ENCODE assay signal across 8 cellular contexts in the genomic region with DNA sequence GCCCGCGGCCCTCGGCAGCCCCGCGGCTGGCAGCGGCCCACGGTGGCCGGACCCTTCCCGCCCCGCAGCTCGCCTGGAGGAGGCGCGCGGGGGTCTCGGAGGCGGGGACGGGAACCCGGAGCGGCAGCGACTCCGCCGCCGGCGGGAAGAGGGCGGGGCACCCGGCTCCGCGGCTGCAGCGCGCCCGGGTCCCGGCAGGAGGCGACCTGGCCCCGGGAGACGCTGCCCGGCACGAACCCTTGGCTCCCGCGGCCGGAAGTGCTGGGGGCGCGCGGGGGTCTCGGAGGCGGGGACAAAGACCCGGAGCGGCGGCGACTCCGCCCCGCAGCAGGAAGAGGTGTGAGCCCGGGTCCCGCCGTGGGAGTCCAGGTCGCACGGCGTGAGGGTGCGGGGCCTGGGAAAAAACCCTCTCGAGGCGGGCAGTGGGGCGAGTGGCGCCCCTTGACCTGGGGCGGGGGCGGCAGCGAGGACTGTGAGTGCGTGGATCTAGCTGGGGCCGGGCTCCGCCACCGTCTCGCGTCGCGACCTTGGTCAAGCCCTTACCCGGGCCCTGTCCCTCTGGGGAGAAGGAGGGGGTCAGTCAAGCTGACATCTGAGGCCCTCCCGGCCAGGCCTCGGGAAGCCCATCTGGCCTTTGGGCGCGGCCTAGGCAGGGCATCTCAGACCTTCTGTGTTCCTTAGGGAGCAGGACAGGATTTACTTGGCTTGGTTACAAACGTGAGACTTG. TPM values are rescaled to one million over a fixed set of nuclear protein-coding genes. Genes with fewer than 3 reads are reported as not detected.
DNase-seq lines count a peak whose midpoint lies in the region; ATAC-seq and TF ChIP-seq lines count a peak whose summit lies in the region.

A gene (minus strand): TSS at position 151 of the 727 bp plus-strand sequence. CDS start 230 bp downstream, outside the sequence.

- H4K20me1 ChIP-seq in fibroblast of lung (ENCODE audit: control insufficient read depth, extremely low read depth, insufficient read depth, low read length): no peaks in the 10 kb centered on the region

- H3K36me3 Mint-ChIP-seq in CD8-positive, alpha-beta T cell: no peaks in the 10 kb centered on the region
- no peaks in the 10 kb centered on the region for H3K36me3 Mint-ChIP-seq in activated T-helper 1 cell treated with anti-CD3 and anti-CD28 coated beads, Interleukin-12 subunit alpha, Interleukin-12 subunit beta, Interleukin-2, Interleukin-4 antibody, amounts not matched to agents 30 ng/mL and 10 ng/mL and 1 ng/mL, durations not matched to agents 14 hours and 24 hours and 36 hours (ENCODE audit: low read depth)
- H3K36me3 Mint-ChIP-seq in naive thymus-derived CD4-positive, alpha-beta T cell: peaks cover 0 to 4% (median 0%) of the 10 kb centered on the region in 5 donors
- H3K36me3 Mint-ChIP-seq in stimulated activated naive B cell treated with anti-CD40 and anti-IgM and Interleukin-4, amounts not matched to agents 10 μg/mL and 1 μg/mL and 100 μg/mL, for 72 hours: no peaks in the 10 kb centered on the region

- intact Hi-C loops in CD8-positive, alpha-beta T cell (cut with DNase I, micrococcal nuclease): loop anchor here (1.0 to 5.0 kb wide), 9 partner anchors 18 to 306 kb away; a partner anchor contains a TSS
- intact Hi-C loops in activated T-helper 1 cell treated with anti-CD3 and anti-CD28 coated beads, Interleukin-12 subunit alpha, Interleukin-12 subunit beta, Interleukin-2, Interleukin-4 antibody, amounts not matched to agents 30 ng/mL and 10 ng/mL and 1 ng/mL, durations not matched to agents 14 hours and 24 hours and 36 hours (cut with micrococcal nuclease): loop anchor here (1.0 to 5.0 kb wide), 5 partner anchors 18 to 110 kb away; a partner anchor contains a TSS
- intact Hi-C loops in naive thymus-derived CD4-positive, alpha-beta T cell (cut with micrococcal nuclease): loop anchor here (1.0 to 5.0 kb wide), 8 partner anchors 18 to 111 kb away; a partner anchor contains a TSS

- peak; percentile 47 to 86 (median 73) for DNase-seq in CD8-positive, alpha-beta T cell
- DNase-seq in HT1080 (ENCODE audit: low read depth) (peak; percentile 36), fibroblast of lung (ENCODE audit: low read depth in 2 of 2) (peak; percentile 42 to 63)
- DNase-seq in activated T-helper 1 cell treated with anti-CD3 and anti-CD28 coated beads, Interleukin-12 subunit alpha, Interleukin-12 subunit beta, Interleukin-2, Interleukin-4 antibody, amounts not matched to agents 30 ng/mL and 10 ng/mL and 1 ng/mL, durations not matched to agents 14 hours and 24 hours and 36 hours (ENCODE audit: low spot score): peak; percentile 82
- DNase-seq in naive thymus-derived CD4-positive, alpha-beta T cell: peak; percentile 67 to 90 (median 78)
- peak; percentile 74 for DNase-seq in stimulated activated naive B cell treated with anti-CD40 and anti-IgM and Interleukin-4, amounts not matched to agents 10 μg/mL and 1 μg/mL and 100 μg/mL, for 72 hours

- POLR2A ChIA-PET in CD8-positive, alpha-beta T cell (lab: Charles Lee): interaction anchor here (0.7 to 2.4 kb wide), 5 partner anchors 17 to 134 kb away, joined by 3 to 23 read pairs (median 7); a partner anchor contains a TSS
- POLR2A ChIA-PET in naive thymus-derived CD4-positive, alpha-beta T cell (lab: Charles Lee): interaction anchor here (0.7 to 2.3 kb wide), 7 partner anchors 15 to 168 kb away, joined by 3 to 9 read pairs (median 5); a partner anchor contains a TSS

- no peaks in the 10 kb centered on the region for H3K9me3 Mint-ChIP-seq in CD8-positive, alpha-beta T cell
- no peaks in the 10 kb centered on the region for H3K9me3 Mint-ChIP-seq in activated T-helper 1 cell treated with anti-CD3 and anti-CD28 coated beads, Interleukin-12 subunit alpha, Interleukin-12 subunit beta, Interleukin-2, Interleukin-4 antibody, amounts not matched to agents 30 ng/mL and 10 ng/mL and 1 ng/mL, durations not matched to agents 14 hours and 24 hours and 36 hours
- H3K9me3 Mint-ChIP-seq in naive thymus-derived CD4-positive, alpha-beta T cell: peaks cover 0 to 2% (median 0%) of the 10 kb centered on the region in 11 donors
- no peaks in the 10 kb centered on the region for H3K9me3 Mint-ChIP-seq in stimulated activated naive B cell treated with anti-CD40 and anti-IgM and Interleukin-4, amounts not matched to agents 10 μg/mL and 1 μg/mL and 100 μg/mL, for 72 hours

- H3K27ac Mint-ChIP-seq in CD8-positive, alpha-beta T cell: peak within 1 kb of the TSS; percentile 87
- H3K27ac Mint-ChIP-seq in activated T-helper 1 cell treated with anti-CD3 and anti-CD28 coated beads, Interleukin-12 subunit alpha, Interleukin-12 subunit beta, Interleukin-2, Interleukin-4 antibody, amounts not matched to agents 30 ng/mL and 10 ng/mL and 1 ng/mL, durations not matched to agents 14 hours and 24 hours and 36 hours: peak within 1 kb of the TSS; percentile 57
- H3K27ac Mint-ChIP-seq in naive thymus-derived CD4-positive, alpha-beta T cell: peak within 1 kb of the TSS; percentile 68 to 93 (median 89)
- H3K27ac Mint-ChIP-seq in stimulated activated naive B cell treated with anti-CD40 and anti-IgM and Interleukin-4, amounts not matched to agents 10 μg/mL and 1 μg/mL and 100 μg/mL, for 72 hours: peak within 1 kb of the TSS; percentile 87

- peak within 1 kb of the TSS; percentile 82 for H3K4me3 Mint-ChIP-seq in CD8-positive, alpha-beta T cell
- peak within 1 kb of the TSS; percentile 84 for H3K4me3 Mint-ChIP-seq in activated T-helper 1 cell treated with anti-CD3 and anti-CD28 coated beads, Interleukin-12 subunit alpha, Interleukin-12 subunit beta, Interleukin-2, Interleukin-4 antibody, amounts not matched to agents 30 ng/mL and 10 ng/mL and 1 ng/mL, durations not matched to agents 14 hours and 24 hours and 36 hours
- peak within 1 kb of the TSS; percentile 80 to 89 (median 84) for H3K4me3 Mint-ChIP-seq in naive thymus-derived CD4-positive, alpha-beta T cell
- H3K4me3 Mint-ChIP-seq in stimulated activated naive B cell treated with anti-CD40 and anti-IgM and Interleukin-4, amounts not matched to agents 10 μg/mL and 1 μg/mL and 100 μg/mL, for 72 hours: peak within 1 kb of the TSS; percentile 84 to 88

- no peaks in the 10 kb centered on the region for H3K79me2 ChIP-seq in fibroblast of lung (ENCODE audit: control insufficient read depth, insufficient read depth, low read length)

- TF ChIP-seq CTCF in CD8-positive, alpha-beta T cell (IDR thresholded peaks at IDR 0.05): peak; percentile 75
- peak; percentile 18 to 50 for TF ChIP-seq CTCF in fibroblast of lung (conservative IDR thresholded peaks at IDR 0.05 in 1 of 2, IDR thresholded peaks at IDR 0.05 in 1 of 2; ENCODE audit: low read depth in 1 of 2, low read length in 2 of 2)

- CTCF ChIA-PET in CD8-positive, alpha-beta T cell (lab: Charles Lee): interaction anchor here (0.7 to 8.1 kb wide), 26 partner anchors 8 to 172 kb away, joined by 3 to 114 read pairs (median 4); no protein-coding TSS in a partner anchor
- CTCF ChIA-PET in naive thymus-derived CD4-positive, alpha-beta T cell (lab: Charles Lee): interaction anchor here (0.7 to 4.9 kb wide), 10 partner anchors 13 to 274 kb away, joined by 3 to 38 read pairs (median 5); no protein-coding TSS in a partner anchor

- peak within 1 kb of the TSS; percentile 64 for H3K4me2 ChIP-seq in fibroblast of lung (ENCODE audit: extremely low read depth, insufficient read depth, low read length)

- H3K27me3 Mint-ChIP-seq in CD8-positive, alpha-beta T cell (ENCODE audit: low read depth): no peaks in the 10 kb centered on the region
- H3K27me3 Mint-ChIP-seq in activated T-helper 1 cell treated with anti-CD3 and anti-CD28 coated beads, Interleukin-12 subunit alpha, Interleukin-12 subunit beta, Interleukin-2, Interleukin-4 antibody, amounts not matched to agents 30 ng/mL and 10 ng/mL and 1 ng/mL, durations not matched to agents 14 hours and 24 hours and 36 hours (ENCODE audit: insufficient read depth): peaks cover 11% of the 10 kb centered on the region
- peaks cover 0 to 2% (median 0%) of the 10 kb centered on the region in 5 donors for H3K27me3 Mint-ChIP-seq in naive thymus-derived CD4-positive, alpha-beta T cell
- H3K27me3 Mint-ChIP-seq in stimulated activated naive B cell treated with anti-CD40 and anti-IgM and Interleukin-4, amounts not matched to agents 10 μg/mL and 1 μg/mL and 100 μg/mL, for 72 hours: no peaks in the 10 kb centered on the region

- H3K27me3 ChIP-seq in CD8-positive, alpha-beta T cell (ENCODE audit: insufficient read depth, low read length): no peaks in the 10 kb centered on the region
- peaks cover 7% of the 10 kb centered on the region for H3K27me3 ChIP-seq in fibroblast of lung (ENCODE audit: control insufficient read depth, insufficient read depth, low read length)
- H3K27me3 ChIP-seq in naive thymus-derived CD4-positive, alpha-beta T cell (ENCODE audit: control insufficient read depth in 2 of 2, insufficient read depth in 2 of 2, low read length in 2 of 2): no peaks in the 10 kb centered on the region

- peaks cover 15% of the 10 kb centered on the region for H3K4me1 ChIP-seq in CD8-positive, alpha-beta T cell (ENCODE audit: insufficient read depth, low read length)
- H3K4me1 ChIP-seq in fibroblast of lung (ENCODE audit: control insufficient read depth, extremely low read depth, insufficient read depth, low read length): no peaks in the 10 kb centered on the region
- peaks cover 10 to 11% of the 10 kb centered on the region in 2 donors for H3K4me1 ChIP-seq in naive thymus-derived CD4-positive, alpha-beta T cell (ENCODE audit: control insufficient read depth in 2 of 2, insufficient read depth in 2 of 2, low read length in 2 of 2)

- peaks cover 26% of the 10 kb centered on the region for H3K4me1 Mint-ChIP-seq in CD8-positive, alpha-beta T cell (ENCODE audit: low read depth)
- peaks cover 22% of the 10 kb centered on the region for H3K4me1 Mint-ChIP-seq in activated T-helper 1 cell treated with anti-CD3 and anti-CD28 coated beads, Interleukin-12 subunit alpha, Interleukin-12 subunit beta, Interleukin-2, Interleukin-4 antibody, amounts not matched to agents 30 ng/mL and 10 ng/mL and 1 ng/mL, durations not matched to agents 14 hours and 24 hours and 36 hours (ENCODE audit: low read depth)
- H3K4me1 Mint-ChIP-seq in naive thymus-derived CD4-positive, alpha-beta T cell: peaks cover 10 to 37% (median 21%) of the 10 kb centered on the region in 7 donors
- H3K4me1 Mint-ChIP-seq in stimulated activated naive B cell treated with anti-CD40 and anti-IgM and Interleukin-4, amounts not matched to agents 10 μg/mL and 1 μg/mL and 100 μg/mL, for 72 hours: peaks cover 16 to 26% of the 10 kb centered on the region in 2 donors

- peak within 1 kb of the TSS; percentile 65 for H3K27ac ChIP-seq in CD8-positive, alpha-beta T cell (ENCODE audit: low read depth, low read length)
- no peak within 1 kb of the TSS for H3K27ac ChIP-seq in fibroblast of lung (ENCODE audit: insufficient read depth, low read length)
- H3K27ac ChIP-seq in naive thymus-derived CD4-positive, alpha-beta T cell (ENCODE audit: low read depth, low read length): peak within 1 kb of the TSS; percentile 86

- peak; percentile 87 for ATAC-seq in CD8-positive, alpha-beta T cell
- peak; percentile 70 for ATAC-seq in GM19395 (IDR thresholded peaks at IDR 0.05; ENCODE audit: unreplicated experiment)
- peak; percentile 90 for ATAC-seq in naive thymus-derived CD4-positive, alpha-beta T cell
- peak; percentile 84 to 88 for ATAC-seq in stimulated activated naive B cell treated with anti-CD40 and anti-IgM and Interleukin-4, amounts not matched to agents 10 μg/mL and 1 μg/mL and 100 μg/mL, for 72 hours (replicated peaks)

- H3K4me3 ChIP-seq in CD8-positive, alpha-beta T cell (ENCODE audit: low read depth, low read length): peak within 1 kb of the TSS; percentile 82
- H3K4me3 ChIP-seq in fibroblast of lung (replicated peaks in 1 of 4; ENCODE audit: control extremely low read depth in 1 of 4, insufficient read depth in 1 of 4, low read depth in 3 of 4, low read length in 4 of 4): peak within 1 kb of the TSS; percentile 42 to 74 (median 57)
- H3K4me3 ChIP-seq in naive thymus-derived CD4-positive, alpha-beta T cell (ENCODE audit: low read length): peak within 1 kb of the TSS; percentile 74

- no peaks in the 10 kb centered on the region for H3K36me3 ChIP-seq in CD8-positive, alpha-beta T cell (ENCODE audit: insufficient read depth, low read length)
- no peaks in the 10 kb centered on the region for H3K36me3 ChIP-seq in fibroblast of lung (ENCODE audit: control insufficient read depth, insufficient read depth, low read length)
- H3K36me3 ChIP-seq in naive thymus-derived CD4-positive, alpha-beta T cell (ENCODE audit: control insufficient read depth in 2 of 3, insufficient read depth in 3 of 3, low read length in 3 of 3): no peaks in the 10 kb centered on the region

- peak within 1 kb of the TSS; percentile 59 for H3K9ac ChIP-seq in fibroblast of lung (ENCODE audit: insufficient read depth, low read length)

- no peaks in the 10 kb centered on the region for H3K9me3 ChIP-seq in CD8-positive, alpha-beta T cell (ENCODE audit: low read length)
- no peaks in the 10 kb centered on the region for H3K9me3 ChIP-seq in fibroblast of lung (ENCODE audit: control insufficient read depth, insufficient read depth, low read depth, low read length)
- no peaks in the 10 kb centered on the region for H3K9me3 ChIP-seq in naive thymus-derived CD4-positive, alpha-beta T cell (ENCODE audit: control insufficient read depth in 2 of 3, low read length in 3 of 3)

- peak within 1 kb of the TSS; percentile 50 for H2AFZ ChIP-seq in fibroblast of lung (ENCODE audit: low read length)

RNA-seq across cellular contexts. Expression of the gene that starts here (rescaled TPM):
- total RNA-seq in CD8-positive, alpha-beta T cell: 1 to 10 TPM; 1.2 to 1.9 TPM
- total RNA-seq in HT1080 (2014; rRNA removed; shearing (Covaris generic)): 0.08 TPM in 1 of 2 replicates, not detected in the other
- 0.80 TPM in 1 of 2 replicates, not detected in the other for polyA plus RNA-seq in HT1080 (2015; cell fraction: cytosol; rRNA removed)
- polyA plus RNA-seq in HT1080 (2015; cell fraction: nucleus; rRNA removed): not detected in 2 replicates
- polyA plus RNA-seq in PFSK-1 (2012; ENCODE audit: insufficient read length, low read depth): 9.1 TPM
- 1.2 and 1.9 TPM in 2 replicates for total RNA-seq in activated T-helper 1 cell treated with anti-CD3 and anti-CD28 coated beads, Interleukin-12 subunit alpha, Interleukin-12 subunit beta, Interleukin-2, Interleukin-4 antibody, amounts not matched to agents 30 ng/mL and 10 ng/mL and 1 ng/mL, durations not matched to agents 14 hours and 24 hours and 36 hours
- 3.1 and 5.9 TPM in 2 replicates for total RNA-seq in fibroblast of lung
- 2.7 and 4.2 TPM in 2 replicates for polyA plus RNA-seq in fibroblast of lung
- 2.1 and 3.3 TPM in 2 replicates for polyA plus RNA-seq in fibroblast of lung (2012)
- 3.9 and 6.6 TPM in 2 replicates for polyA minus RNA-seq in fibroblast of lung (ENCODE audit: low replicate concordance)
- 1 to 10 TPM; 1.0 to 2.0 (median 1.7) TPM for total RNA-seq in naive thymus-derived CD4-positive, alpha-beta T cell
- 1 to 10 TPM; 1.8 to 2.1 TPM for polyA plus RNA-seq in naive thymus-derived CD4-positive, alpha-beta T cell

Comparison
In these comparisons a context has a peak if more than half of its experiments do, and no peak if none do; other contexts are left out.
1. Peak in DNase-seq in HT1080; RNA of the gene not detected or under 1 TPM.